ENCODE assay signal across 28 cellular contexts in the genomic region with DNA sequence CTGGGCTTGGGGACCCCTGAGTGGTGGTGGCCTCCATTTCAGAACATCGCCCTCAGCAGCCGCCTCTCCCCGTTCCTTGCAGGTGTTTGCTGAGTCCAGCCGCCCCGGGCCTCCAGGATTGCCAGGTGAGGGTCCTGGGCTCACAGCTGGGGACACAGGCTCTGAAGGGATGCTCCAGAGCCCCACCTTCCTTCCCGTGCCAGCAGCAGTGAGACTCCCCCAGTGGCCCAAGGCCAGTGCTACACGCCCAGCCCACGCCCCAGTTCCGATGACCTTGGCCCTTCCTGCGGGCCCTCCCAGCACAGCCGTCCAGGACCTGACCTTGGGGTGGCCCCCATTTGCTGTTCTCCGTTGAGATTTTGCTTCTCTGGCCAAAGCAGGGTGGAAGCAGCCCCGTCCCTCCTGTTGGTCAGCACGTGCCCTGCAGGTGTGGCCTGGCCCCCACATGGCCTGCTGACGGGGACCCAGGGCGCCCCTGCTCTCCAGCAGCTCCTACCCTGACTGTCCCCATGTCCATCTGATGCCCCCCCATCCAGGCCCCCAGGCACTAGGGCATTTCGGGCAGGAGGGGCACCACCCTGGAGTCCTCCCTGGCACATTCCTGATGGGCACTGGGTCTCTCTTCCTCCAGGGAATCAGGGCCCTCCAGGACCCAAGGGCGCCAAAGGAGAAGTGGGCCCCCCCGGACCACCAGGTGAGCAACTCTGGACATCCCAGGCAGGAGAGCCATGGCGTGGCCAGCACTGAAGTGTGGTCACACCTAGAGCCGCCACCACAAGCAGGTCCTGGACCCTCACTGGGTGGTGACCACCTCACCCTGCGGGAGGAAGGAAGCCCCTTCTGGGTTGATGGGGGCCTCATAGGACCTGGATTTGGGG. TPM values are rescaled to one million over a fixed set of nuclear protein-coding genes. Genes with fewer than 3 reads are reported as not detected.
DNase-seq lines count a peak whose midpoint lies in the region; ATAC-seq and TF ChIP-seq lines count a peak whose summit lies in the region.
"Had no signal": no experiment of that assay in that cellular context is flagged by ENCODE, and none has a peak within 500 bp of the region (broad histone marks: within the 10 kb centered on the region; RNA-seq: fewer than 3 reads in every experiment).

No MANE protein-coding gene starts in this region.

- H3K36me3 Mint-ChIP-seq in activated T-cell treated with anti-CD3 and anti-CD28 coated beads, Interleukin-2, amount 50 U/mL, for 24 hours (ENCODE audit: low read depth), result no peaks in the 10 kb centered on the region
- peaks cover 4 to 8% of the 10 kb centered on the region in 2 donors for H3K36me3 Mint-ChIP-seq in activated T-cell treated with anti-CD3 and anti-CD28 coated beads, Interleukin-2, amount 50 U/mL, for 72 hours (ENCODE audit: insufficient read depth in 2 of 2)

- 89% methylated on average over 22 of the region's 22 CpGs for WGBS in right cardiac atrium
- 54 to 61% (median 59%) methylated on average over 20 to 22 of the region's 22 CpGs for WGBS in ovary, 3 donors
- whole genome bisulfite sequencing in aorta, 2 donors, result 90 to 93% methylated on average over 22 of the region's 22 CpGs

- H3K4me1 ChIP-seq in right cardiac atrium (ENCODE audit: control insufficient read depth, insufficient read depth, low read length) (no peaks in the 10 kb centered on the region), ovary (ENCODE audit: insufficient read depth) (peaks cover 3% of the 10 kb centered on the region), aorta (ENCODE audit: control insufficient read depth in 1 of 2, insufficient read depth in 2 of 2, low read length in 2 of 2) (no peaks in the 10 kb centered on the region), vagina (no peaks in the 10 kb centered on the region)
- H3K4me1 ChIP-seq: Caco-2 had no signal

- DNase-seq in activated T-cell treated with anti-CD3 and anti-CD28 coated beads, Interleukin-2, amount 50 U/mL, for 24 hours, result peak; percentile 12
- no peak for DNase-seq in activated T-cell treated with anti-CD3 and anti-CD28 coated beads, Interleukin-2, amount 50 U/mL, for 72 hours
- DNase-seq in right cardiac atrium (peak; percentile 20 to 57 (median 56)), ovary (peak; percentile 32 to 80 (median 39)), aorta (peak; percentile 44 to 72), iPS-NIHi11 (ENCODE audit: low spot score) (no peak), T-helper 9 cell (no peak), vagina (ENCODE audit: extremely low spot score in 2 of 2) (no peak)
- DNase-seq: 8988T; activated CD4-positive, alpha-beta T cell treated with anti-CD3 and anti-CD28 coated beads for 36 hours; activated CD8-positive, alpha-beta memory T cell treated with anti-CD3 and anti-CD28 coated beads for 24 hours; activated gamma-delta T cell treated with Interleukin-2 at 50 U/mL for 16 hours; activated T-cell treated with anti-CD3 and anti-CD28 coated beads, Interleukin-2, amount 50 U/mL, for 1 hour; Caco-2; effector CD8-positive, alpha-beta T cell; Kasumi-1; NCI-H1436; NCI-H2081 treated with DMSO at 0.1 percent for 48 hours; NCI-H2227 treated with DMSO at 0.1 percent for 48 hours; stimulated activated CD4-positive, alpha-beta T cell treated with anti-CD3 and anti-CD28 coated beads, Interleukin-4, amount 100 ng/mL, for 24 hours; trophoblast cell had no signal

- H3K4me3 ChIP-seq in right cardiac atrium (ENCODE audit: low read length), result no peak overlapping the region
- no peak overlapping the region for H3K4me3 ChIP-seq in ovary
- no peak overlapping the region for H3K4me3 ChIP-seq in aorta (ENCODE audit: low read length in 2 of 2)
- no peak overlapping the region for H3K4me3 ChIP-seq in vagina
- H3K4me3 ChIP-seq: cardiac muscle cell, coronary artery had no signal

- no peak for TF ChIP-seq EP300 in ovary (IDR thresholded peaks at IDR 0.05)

- TF ChIP-seq CTCF in ovary (IDR thresholded peaks at IDR 0.05) (peak in 1 of 3 donors; percentile 13), vagina (IDR thresholded peaks at IDR 0.05) (no peak)

- no peak overlapping the region for H3K27ac ChIP-seq in right cardiac atrium (ENCODE audit: low read length)
- peak overlapping the region in 1 of 2 donors; percentile 14 for H3K27ac ChIP-seq in ovary
- H3K27ac ChIP-seq in aorta (ENCODE audit: low read depth in 1 of 2, low read length in 2 of 2), result no peak overlapping the region
- H3K27ac ChIP-seq in vagina, result no peak overlapping the region
- H3K27ac ChIP-seq: C4-2B, cardiac muscle cell, coronary artery, epithelial cell of prostate had no signal

- ATAC-seq in activated T-cell treated with anti-CD3 and anti-CD28 coated beads, Interleukin-2, amount 50 U/mL, for 72 hours (replicated peaks in 1 of 2), result no peak
- peak in 1 of 2 donors; percentile 21 for ATAC-seq in right cardiac atrium
- ATAC-seq in aorta (ENCODE audit: low FRiP score), result no peak
- ATAC-seq: activated CD4-positive, alpha-beta T cell treated with anti-CD3 and anti-CD28 coated beads for 36 hours; HCT116 had no signal

- TF ChIP-seq POLR2A in ovary (IDR thresholded peaks at IDR 0.05) (no peak), vagina (IDR thresholded peaks at IDR 0.05) (no peak)

- H3K27me3 ChIP-seq in right cardiac atrium (ENCODE audit: control insufficient read depth, insufficient read depth) (no peaks in the 10 kb centered on the region), ovary (no peaks in the 10 kb centered on the region), aorta (ENCODE audit: control insufficient read depth in 1 of 2, insufficient read depth in 2 of 2, low read length in 1 of 2) (no peaks in the 10 kb centered on the region), vagina (no peaks in the 10 kb centered on the region)
- H3K27me3 ChIP-seq: cardiac muscle cell had no signal

- H3K9me3 Mint-ChIP-seq in activated T-cell treated with anti-CD3 and anti-CD28 coated beads, Interleukin-2, amount 50 U/mL, for 24 hours, result no peaks in the 10 kb centered on the region
- H3K9me3 Mint-ChIP-seq in activated T-cell treated with anti-CD3 and anti-CD28 coated beads, Interleukin-2, amount 50 U/mL, for 72 hours, result peaks cover 0 to 6% of the 10 kb centered on the region in 2 donors
- H3K9me3 Mint-ChIP-seq: T-helper 2 cell treated with Interferon-gamma antibody and Interleukin-4, amounts not matched to agents 5 μg/mL and 100 μg/mL, for 36 hours had no signal

- H3K4me3 Mint-ChIP-seq in activated T-cell treated with anti-CD3 and anti-CD28 coated beads, Interleukin-2, amount 50 U/mL, for 24 hours, result no peak overlapping the region
- H3K4me3 Mint-ChIP-seq in activated T-cell treated with anti-CD3 and anti-CD28 coated beads, Interleukin-2, amount 50 U/mL, for 72 hours, result no peak overlapping the region
- H3K4me3 Mint-ChIP-seq: activated CD4-positive, alpha-beta T cell treated with anti-CD3 and anti-CD28 coated beads for 36 hours; neural crest cell; T-helper 2 cell treated with Interferon-gamma antibody and Interleukin-4, amounts not matched to agents 5 μg/mL and 100 μg/mL, for 36 hours had no signal

- H3K9me3 ChIP-seq in right cardiac atrium (ENCODE audit: control insufficient read depth, low read length) (no peaks in the 10 kb centered on the region), ovary (no peaks in the 10 kb centered on the region), aorta (ENCODE audit: control insufficient read depth, low read length) (no peaks in the 10 kb centered on the region), vagina (no peaks in the 10 kb centered on the region)
- H3K9me3 ChIP-seq: Caco-2 had no signal

- no peak overlapping the region for H3K27ac Mint-ChIP-seq in activated T-cell treated with anti-CD3 and anti-CD28 coated beads, Interleukin-2, amount 50 U/mL, for 24 hours
- H3K27ac Mint-ChIP-seq in activated T-cell treated with anti-CD3 and anti-CD28 coated beads, Interleukin-2, amount 50 U/mL, for 72 hours, result no peak overlapping the region
- H3K27ac Mint-ChIP-seq: activated CD4-positive, alpha-beta T cell treated with anti-CD3 and anti-CD28 coated beads for 36 hours; T-helper 2 cell treated with Interferon-gamma antibody and Interleukin-4, amounts not matched to agents 5 μg/mL and 100 μg/mL, for 36 hours had no signal

- intact Hi-C loops in right cardiac atrium (cut with DNase I), result no loop called here
- intact Hi-C loops in ovary (cut with DNase I), result no loop called here
- intact Hi-C loops in aorta (cut with DNase I), result no loop called here
- intact Hi-C loops in vagina (cut with DNase I), result no loop called here

- H3K27me3 Mint-ChIP-seq in activated T-cell treated with anti-CD3 and anti-CD28 coated beads, Interleukin-2, amount 50 U/mL, for 24 hours, result no peaks in the 10 kb centered on the region
- no peaks in the 10 kb centered on the region for H3K27me3 Mint-ChIP-seq in activated T-cell treated with anti-CD3 and anti-CD28 coated beads, Interleukin-2, amount 50 U/mL, for 72 hours (ENCODE audit: low read depth)
- H3K27me3 Mint-ChIP-seq: activated CD4-positive, alpha-beta T cell treated with anti-CD3 and anti-CD28 coated beads for 36 hours had no signal

- H3K36me3 ChIP-seq in ovary (no peaks in the 10 kb centered on the region), aorta (ENCODE audit: control insufficient read depth in 1 of 2, insufficient read depth in 2 of 2, low read length in 1 of 2) (peaks cover 0 to 5% of the 10 kb centered on the region in 2 donors), vagina (peaks cover 0 to 49% of the 10 kb centered on the region in 2 donors)

- no peaks in the 10 kb centered on the region for H3K4me1 Mint-ChIP-seq in activated T-cell treated with anti-CD3 and anti-CD28 coated beads, Interleukin-2, amount 50 U/mL, for 24 hours (ENCODE audit: low read depth)
- H3K4me1 Mint-ChIP-seq in activated T-cell treated with anti-CD3 and anti-CD28 coated beads, Interleukin-2, amount 50 U/mL, for 72 hours (ENCODE audit: low read depth), result no peaks in the 10 kb centered on the region
- H3K4me1 Mint-ChIP-seq: activated CD4-positive, alpha-beta T cell treated with anti-CD3 and anti-CD28 coated beads for 36 hours had no signal

RNA-seq across cellular contexts. Expression of a gene that starts 45.0 kb away (rescaled TPM):
- total RNA-seq in activated T-cell treated with anti-CD3 and anti-CD28 coated beads, Interleukin-2, amount 50 U/mL, for 72 hours, result 10 to 100 TPM; 30.4 to 40.1 TPM
- total RNA-seq in right cardiac atrium, result 1 to 10 TPM; 2.3 to 5.0 (median 3.8) TPM
- 3.9 TPM for polyA plus RNA-seq in right cardiac atrium
- 10 to 100 TPM in 4 of 7 donors, 1 to 10 TPM in 3; 2.4 to 18.2 (median 10.1) TPM for total RNA-seq in ovary
- polyA plus RNA-seq in ovary, result 1 to 10 TPM in 1 of 2 donors, under 1 TPM in 1; 0.88 to 6.9 TPM
- 1 to 10 TPM; 6.2 to 8.4 TPM for total RNA-seq in aorta
- 10 to 100 TPM in 1 of 2 donors, 1 to 10 TPM in 1; 4.5 to 32.5 TPM for polyA plus RNA-seq in aorta
- 4.9 TPM for total RNA-seq in vagina

Comparison
In these comparisons a context has a peak if more than half of its experiments do, and no peak if none do; other contexts are left out.
1. DNase-seq: peak in activated T-cell treated with anti-CD3 and anti-CD28 coated beads, Interleukin-2, amount 50 U/mL, for 24 hours (single experiment), right cardiac atrium (3 of 3), ovary (5 of 5) and aorta (2 of 2); none in activated T-cell treated with anti-CD3 and anti-CD28 coated beads, Interleukin-2, amount 50 U/mL, for 72 hours (0 of 2), iPS-NIHi11 (single experiment), T-helper 9 cell (single experiment) and vagina (0 of 2).